ENCODE assay signal across 11 cellular contexts in the genomic region with DNA sequence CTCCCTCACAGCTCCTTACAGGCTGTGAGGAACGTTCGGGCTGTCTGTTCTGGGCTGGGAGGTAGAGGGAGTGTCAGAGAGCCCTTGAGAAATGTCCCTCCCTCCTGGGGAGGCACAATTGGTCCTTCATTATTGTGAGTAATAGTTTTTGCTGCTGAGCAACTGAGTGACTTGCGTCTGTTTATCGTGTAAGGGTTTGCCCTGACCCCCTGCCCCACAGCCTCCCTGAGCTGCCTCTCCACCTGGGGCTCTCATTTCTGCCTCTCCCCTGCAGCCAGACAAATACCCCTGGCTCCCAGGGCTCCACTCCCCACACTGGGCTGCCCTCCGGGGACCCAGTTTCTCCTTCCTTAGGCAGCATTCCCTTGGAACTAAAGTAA.
DNase-seq lines count a peak whose midpoint lies in the region; ATAC-seq, FAIRE-seq and TF ChIP-seq lines count a peak whose summit lies in the region.
"Had no signal": no experiment of that assay in that cellular context is flagged by ENCODE, and none has a peak within 500 bp of the region (broad histone marks: within the 10 kb centered on the region; RNA-seq: fewer than 3 reads in every experiment).

No MANE protein-coding gene starts in this region.

- H3K4me3 ChIP-seq in kidney (ENCODE audit: low read length in 2 of 2) (no peak overlapping the region), upper lobe of left lung (peak overlapping the region in 3 of 4 donors; percentile 2 to 20 (median 9))
- H3K4me3 ChIP-seq: body of pancreas had no signal

- no peak overlapping the region for H3K27ac ChIP-seq in kidney (ENCODE audit: low read depth in 2 of 2, low read length in 2 of 2)
- H3K27ac ChIP-seq in upper lobe of left lung, result no peak overlapping the region
- H3K27ac ChIP-seq: body of pancreas, epithelial cell of prostate had no signal

- FAIRE-seq in kidney (lab: Jason Lieb, UNC), result no peak

- no peaks in the 10 kb centered on the region for H3K9me3 ChIP-seq in kidney (ENCODE audit: control insufficient read depth in 1 of 2, low read length in 2 of 2)
- no peaks in the 10 kb centered on the region for H3K9me3 ChIP-seq in upper lobe of left lung
- H3K9me3 ChIP-seq: body of pancreas had no signal

- TF ChIP-seq CTCF in kidney (IDR thresholded peaks at IDR 0.05; ENCODE audit: borderline replicate concordance, extremely low read depth, insufficient read depth), result no peak
- no peak for TF ChIP-seq CTCF in upper lobe of left lung (IDR thresholded peaks at IDR 0.05)
- no peak for TF ChIP-seq CTCF in HFFc6 (IDR thresholded peaks at IDR 0.05)

- H3K4me1 Mint-ChIP-seq in activated CD4-positive, alpha-beta memory T cell treated with anti-CD3 and anti-CD28 coated beads, Interleukin-2, amount 10 ng/mL, durations not matched to agents 7 days and 5 days, result no peaks in the 10 kb centered on the region
- no peaks in the 10 kb centered on the region for H3K4me1 Mint-ChIP-seq in activated CD4-positive, alpha-beta memory T cell treated with anti-CD3 and anti-CD28 coated beads for 36 hours (ENCODE audit: low read depth)
- H3K4me1 Mint-ChIP-seq in HFFc6 (ENCODE audit: low read depth), result no peaks in the 10 kb centered on the region

- no peak overlapping the region for H3K4me3 Mint-ChIP-seq in activated CD4-positive, alpha-beta memory T cell treated with anti-CD3 and anti-CD28 coated beads, Interleukin-2, amount 10 ng/mL, durations not matched to agents 7 days and 5 days
- no peak overlapping the region for H3K4me3 Mint-ChIP-seq in activated CD4-positive, alpha-beta memory T cell treated with anti-CD3 and anti-CD28 coated beads for 36 hours
- no peak overlapping the region; the same call in 1 of the 2 replicates for H3K4me3 Mint-ChIP-seq in HFFc6
- H3K4me3 Mint-ChIP-seq: naive thymus-derived CD4-positive, alpha-beta T cell had no signal

- no peaks in the 10 kb centered on the region for H3K36me3 Mint-ChIP-seq in activated CD4-positive, alpha-beta memory T cell treated with anti-CD3 and anti-CD28 coated beads, Interleukin-2, amount 10 ng/mL, durations not matched to agents 7 days and 5 days (ENCODE audit: low read depth)
- no peaks in the 10 kb centered on the region for H3K36me3 Mint-ChIP-seq in activated CD4-positive, alpha-beta memory T cell treated with anti-CD3 and anti-CD28 coated beads for 36 hours
- no peaks in the 10 kb centered on the region for H3K36me3 Mint-ChIP-seq in HFFc6 (ENCODE audit: low read depth)
- H3K36me3 Mint-ChIP-seq: naive thymus-derived CD4-positive, alpha-beta T cell had no signal

- peak; percentile 8 for DNase-seq in activated CD4-positive, alpha-beta memory T cell treated with anti-CD3 and anti-CD28 coated beads, Interleukin-2, amount 10 ng/mL, durations not matched to agents 7 days and 5 days
- DNase-seq in activated CD4-positive, alpha-beta memory T cell treated with anti-CD3 and anti-CD28 coated beads for 36 hours, result no peak
- DNase-seq in NCI-H748 (lab: John Stamatoyannopoulos, UW; ENCODE audit: unreplicated experiment) (peak; percentile 85), kidney (peak; percentile 41), upper lobe of left lung (peak in 1 of 2 donors; percentile 49), hippocampal formation (lab: John Stamatoyannopoulos, UW) (no peak), HFFc6 (no peak)
- DNase-seq: naive thymus-derived CD4-positive, alpha-beta T cell had no signal

- H3K4me1 ChIP-seq in kidney (ENCODE audit: control insufficient read depth in 1 of 2, insufficient read depth in 1 of 2, low read depth in 1 of 2, low read length in 2 of 2), result no peaks in the 10 kb centered on the region
- peaks cover 0 to 13% (median 11%) of the 10 kb centered on the region in 4 donors for H3K4me1 ChIP-seq in upper lobe of left lung

- intact Hi-C loops in activated CD4-positive, alpha-beta memory T cell treated with anti-CD3 and anti-CD28 coated beads for 36 hours (cut with micrococcal nuclease), result no loop called here
- intact Hi-C loops in kidney (cut with DNase I), result no loop called here

- ATAC-seq in upper lobe of left lung (ENCODE audit: low FRiP score in 2 of 2), result peak in 1 of 2 donors; percentile 80
- ATAC-seq in HG02970 (IDR thresholded peaks at IDR 0.05; ENCODE audit: low FRiP score, unreplicated experiment), result no peak
- ATAC-seq: body of pancreas; naive thymus-derived CD4-positive, alpha-beta T cell had no signal

- no peaks in the 10 kb centered on the region for H3K27me3 ChIP-seq in upper lobe of left lung
- H3K27me3 ChIP-seq: body of pancreas had no signal

- H3K27ac Mint-ChIP-seq in activated CD4-positive, alpha-beta memory T cell treated with anti-CD3 and anti-CD28 coated beads, Interleukin-2, amount 10 ng/mL, durations not matched to agents 7 days and 5 days, result no peak overlapping the region
- H3K27ac Mint-ChIP-seq in activated CD4-positive, alpha-beta memory T cell treated with anti-CD3 and anti-CD28 coated beads for 36 hours, result no peak overlapping the region
- no peak overlapping the region for H3K27ac Mint-ChIP-seq in HFFc6
- H3K27ac Mint-ChIP-seq: naive thymus-derived CD4-positive, alpha-beta T cell had no signal

- POLR2A ChIA-PET in activated CD4-positive, alpha-beta memory T cell treated with anti-CD3 and anti-CD28 coated beads, Interleukin-2, amount 10 ng/mL, durations not matched to agents 7 days and 5 days (lab: Charles Lee), result no interaction called here
- POLR2A ChIA-PET in activated CD4-positive, alpha-beta memory T cell treated with anti-CD3 and anti-CD28 coated beads for 36 hours (lab: Charles Lee), result no interaction called here

- no peak overlapping the region for H3K9ac ChIP-seq in kidney (ENCODE audit: low read length in 2 of 2)

- H3K27me3 Mint-ChIP-seq in activated CD4-positive, alpha-beta memory T cell treated with anti-CD3 and anti-CD28 coated beads, Interleukin-2, amount 10 ng/mL, durations not matched to agents 7 days and 5 days, result peaks cover 6% of the 10 kb centered on the region
- H3K27me3 Mint-ChIP-seq in activated CD4-positive, alpha-beta memory T cell treated with anti-CD3 and anti-CD28 coated beads for 36 hours, result peaks cover 12% of the 10 kb centered on the region
- peaks cover 28% of the 10 kb centered on the region for H3K27me3 Mint-ChIP-seq in HFFc6 (ENCODE audit: insufficient read depth)

- TF ChIP-seq EP300 in upper lobe of left lung (IDR thresholded peaks at IDR 0.05), result no peak

- H3K9me3 Mint-ChIP-seq in activated CD4-positive, alpha-beta memory T cell treated with anti-CD3 and anti-CD28 coated beads, Interleukin-2, amount 10 ng/mL, durations not matched to agents 7 days and 5 days, result no peaks in the 10 kb centered on the region
- H3K9me3 Mint-ChIP-seq in activated CD4-positive, alpha-beta memory T cell treated with anti-CD3 and anti-CD28 coated beads for 36 hours, result no peaks in the 10 kb centered on the region
- no peaks in the 10 kb centered on the region for H3K9me3 Mint-ChIP-seq in HFFc6

- 30 to 32% methylated on average over 2 to 4 of the region's 5 CpGs for WGBS in upper lobe of left lung, 2 donors

- no peak for TF ChIP-seq POLR2A in upper lobe of left lung (IDR thresholded peaks at IDR 0.05)

- CTCF ChIA-PET in activated CD4-positive, alpha-beta memory T cell treated with anti-CD3 and anti-CD28 coated beads, Interleukin-2, amount 10 ng/mL, durations not matched to agents 7 days and 5 days (lab: Charles Lee), result no interaction called here
- CTCF ChIA-PET in activated CD4-positive, alpha-beta memory T cell treated with anti-CD3 and anti-CD28 coated beads for 36 hours (lab: Charles Lee), result no interaction called here

- no peaks in the 10 kb centered on the region for H3K36me3 ChIP-seq in kidney (ENCODE audit: control insufficient read depth in 1 of 2, insufficient read depth in 2 of 2, low read length in 2 of 2)
- no peaks in the 10 kb centered on the region for H3K36me3 ChIP-seq in upper lobe of left lung

Comparison
In these comparisons a context has a peak if more than half of its experiments do, and no peak if none do; other contexts are left out.
1. DNase-seq: peak in activated CD4-positive, alpha-beta memory T cell treated with anti-CD3 and anti-CD28 coated beads, Interleukin-2, amount 10 ng/mL, durations not matched to agents 7 days and 5 days (single experiment), NCI-H748 (single experiment) and kidney (single experiment); none in activated CD4-positive, alpha-beta memory T cell treated with anti-CD3 and anti-CD28 coated beads for 36 hours (single experiment), hippocampal formation (0 of 2) and HFFc6 (single experiment).
2. H3K4me3 ChIP-seq: peak in upper lobe of left lung (3 of 4); none in kidney (0 of 2).